In the genomic region with DNA sequence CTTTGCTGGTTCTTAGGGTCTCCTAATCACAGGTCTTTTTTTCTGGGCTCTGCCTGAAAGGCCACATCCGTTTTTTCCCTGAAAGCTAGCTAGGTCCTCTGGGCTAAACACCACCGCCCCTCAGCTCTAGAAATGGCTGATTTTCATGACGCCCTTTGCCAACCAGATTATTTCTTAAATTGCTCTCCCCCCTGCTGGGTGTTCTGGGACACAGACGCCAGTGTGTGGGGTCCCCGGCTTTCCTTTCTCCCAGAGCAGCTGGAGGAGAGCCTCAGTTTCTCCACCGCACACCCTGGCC, we compare ENCODE assay signal across 8 cellular contexts. TPM values are rescaled to one million over a fixed set of nuclear protein-coding genes. Genes with fewer than 3 reads are reported as not detected.
DNase-seq lines count a peak whose midpoint lies in the region; ATAC-seq lines count a peak whose summit lies in the region.

No MANE protein-coding gene starts in this region.

- H3K9me3 Mint-ChIP-seq in activated naive CD4-positive, alpha-beta T cell treated with anti-CD3 and anti-CD28 coated beads, Interleukin-2, amount 50 U/mL, for 72 hours: no peaks in the 10 kb centered on the region

- ATAC-seq in activated naive CD4-positive, alpha-beta T cell treated with anti-CD3 and anti-CD28 coated beads, Interleukin-2, amount 50 U/mL, for 72 hours: no peak
- no peak for ATAC-seq in GM21423 (IDR thresholded peaks at IDR 0.05; ENCODE audit: unreplicated experiment)

- peak overlapping the region; percentile 37 to 42 for H3K27ac Mint-ChIP-seq in activated naive CD4-positive, alpha-beta T cell treated with anti-CD3 and anti-CD28 coated beads, Interleukin-2, amount 50 U/mL, for 72 hours

- no peaks in the 10 kb centered on the region for H3K36me3 Mint-ChIP-seq in activated naive CD4-positive, alpha-beta T cell treated with anti-CD3 and anti-CD28 coated beads, Interleukin-2, amount 50 U/mL, for 72 hours

- peak overlapping the region; percentile 100 for H3K27ac ChIP-seq in stomach smooth muscle (ENCODE audit: low read length)

- no peaks in the 10 kb centered on the region for H3K27me3 ChIP-seq in stomach smooth muscle (ENCODE audit: control insufficient read depth in 1 of 2, insufficient read depth in 2 of 2, low read length in 2 of 2)

- peak overlapping the region; percentile 50 for H3K4me3 ChIP-seq in iPS-18c (ENCODE audit: insufficient read depth, low read depth, low read length)
- H3K4me3 ChIP-seq in stomach smooth muscle (ENCODE audit: low read length in 2 of 2): peak overlapping the region; percentile 53 to 72

- H3K9me3 ChIP-seq in iPS-18c (ENCODE audit: control insufficient read depth, insufficient read depth, low read length): no peaks in the 10 kb centered on the region
- no peaks in the 10 kb centered on the region for H3K9me3 ChIP-seq in stomach smooth muscle (ENCODE audit: control insufficient read depth in 2 of 2, low read length in 2 of 2)

- peak overlapping the region; percentile 75 to 84 for H3K9ac ChIP-seq in stomach smooth muscle (ENCODE audit: low read length in 2 of 2)

- H3K4me1 ChIP-seq in stomach smooth muscle (ENCODE audit: control insufficient read depth, insufficient read depth, low read length): peaks cover 70% of the 10 kb centered on the region

- no peaks in the 10 kb centered on the region for H3K36me3 ChIP-seq in stomach smooth muscle (ENCODE audit: control insufficient read depth in 2 of 2, insufficient read depth in 2 of 2, low read length in 2 of 2)

- peak; percentile 52 for DNase-seq in NCI-H146 (lab: John Stamatoyannopoulos, UW)
- no peak for DNase-seq in NCI-H146 treated with DMSO at 0.1 percent for 48 hours (lab: John Stamatoyannopoulos, UW; ENCODE audit: unreplicated experiment)
- no peak for DNase-seq in activated naive CD4-positive, alpha-beta T cell treated with anti-CD3 and anti-CD28 coated beads, Interleukin-2, amount 50 U/mL, for 72 hours (ENCODE audit: low spot score in 2 of 2)
- DNase-seq in epidermal melanocyte (ENCODE audit: insufficient read length, low spot score): no peak
- no peak for DNase-seq in NCI-H524 treated with DMSO at 0.1 percent for 48 hours (lab: John Stamatoyannopoulos, UW)

RNA-seq across cellular contexts. Expression of gene ATP23, which starts 45.3 kb away (rescaled TPM):
- total RNA-seq in activated naive CD4-positive, alpha-beta T cell treated with anti-CD3 and anti-CD28 coated beads, Interleukin-2, amount 50 U/mL, for 72 hours: 10 to 100 TPM; 15.3 to 15.5 TPM

RNA-seq across cellular contexts. Expression of gene CTDSP2, which starts 49.6 kb away (rescaled TPM):
- 100 to 1,000 TPM in 1 of 2 donors, 10 to 100 TPM in 1; 76.3 to 103 TPM for total RNA-seq in activated naive CD4-positive, alpha-beta T cell treated with anti-CD3 and anti-CD28 coated beads, Interleukin-2, amount 50 U/mL, for 72 hours
